8 cellular contexts compared by ENCODE assay signal in the genomic region with DNA sequence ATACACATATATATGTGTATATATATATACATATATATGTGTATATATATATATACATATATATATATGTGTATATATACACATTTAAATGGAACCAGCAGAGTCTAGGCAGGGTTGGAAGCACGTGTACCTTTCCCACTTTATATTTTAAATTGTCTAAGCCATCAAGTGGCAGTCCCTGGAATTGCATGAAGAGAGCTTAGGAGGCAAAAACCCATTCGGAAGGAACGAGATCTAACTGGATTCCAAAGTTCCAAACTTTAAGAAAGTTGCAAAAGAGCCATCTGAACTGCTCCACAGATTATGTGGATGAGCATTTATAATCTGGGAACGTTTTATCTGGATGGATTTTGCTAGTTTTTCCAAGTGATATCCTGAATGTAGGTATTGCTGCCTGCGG.
DNase-seq lines count a peak whose midpoint lies in the region; ATAC-seq, FAIRE-seq and TF ChIP-seq lines count a peak whose summit lies in the region.

No MANE protein-coding gene starts in this region.

- H3K27ac ChIP-seq in cardiac muscle cell, result no peak overlapping the region
- no peak overlapping the region for H3K27ac ChIP-seq in Panc1 (ENCODE audit: low read length)
- no peak overlapping the region for H3K27ac ChIP-seq in esophagus muscularis mucosa (replicated peaks in 1 of 4)
- H3K27ac ChIP-seq in ovary, result no peak overlapping the region

- H3K36me3 ChIP-seq in cardiac muscle cell (no peaks in the 10 kb centered on the region), Panc1 (ENCODE audit: control insufficient read depth, insufficient read depth, low read length) (no peaks in the 10 kb centered on the region), esophagus muscularis mucosa (no peaks in the 10 kb centered on the region), ovary (no peaks in the 10 kb centered on the region)

- no peak for TF ChIP-seq EP300 in esophagus muscularis mucosa (IDR thresholded peaks at IDR 0.05)
- TF ChIP-seq EP300 in ovary (IDR thresholded peaks at IDR 0.05), result no peak

- H3K27me3 ChIP-seq in cardiac muscle cell (no peaks in the 10 kb centered on the region), Panc1 (ENCODE audit: control insufficient read depth, insufficient read depth, low read length) (no peaks in the 10 kb centered on the region), esophagus muscularis mucosa (no peaks in the 10 kb centered on the region), ovary (no peaks in the 10 kb centered on the region)

- TF ChIP-seq POLR2A in esophagus muscularis mucosa (IDR thresholded peaks at IDR 0.05; ENCODE audit: low read depth) (no peak), ovary (IDR thresholded peaks at IDR 0.05) (no peak)

- POLR2A ChIA-PET in Panc1 (lab: Charles Lee), result no interaction called here

- TF ChIP-seq CTCF in cardiac muscle cell (IDR thresholded peaks at IDR 0.05; ENCODE audit: low read depth, low read length) (peak; percentile 59), Panc1 (IDR thresholded peaks at IDR 0.05) (peak; percentile 50), esophagus muscularis mucosa (IDR thresholded peaks at IDR 0.05) (peak; percentile 49 to 70 (median 60)), ovary (IDR thresholded peaks at IDR 0.05) (peak in 2 of 3 donors; percentile 13 to 41)

- 45% methylated on average over 5 of the region's 5 CpGs for WGBS in esophagus muscularis mucosa
- 24 to 36% (median 28%) methylated on average over 5 of the region's 5 CpGs for WGBS in ovary, 3 donors

- H3K4me3 ChIP-seq in cardiac muscle cell (no peak overlapping the region), Panc1 (ENCODE audit: low read depth in 2 of 2, low read length in 2 of 2) (no peak overlapping the region), esophagus muscularis mucosa (no peak overlapping the region), ovary (no peak overlapping the region)

- peak; percentile 47 to 58 for DNase-seq in cardiac muscle cell (ENCODE audit: low read depth in 1 of 2, low spot score in 1 of 2)
- no peak for DNase-seq in cardiac septum (ENCODE audit: low spot score)
- peak; percentile 5 for DNase-seq in Panc1 (ENCODE audit: low read depth, low spot score)
- DNase-seq in esophagus muscularis mucosa (ENCODE audit: extremely low spot score), result no peak
- peak in 1 of 5 donors; percentile 45 for DNase-seq in ovary
- no peak for DNase-seq in frontal cortex (ENCODE audit: low spot score in 2 of 2)
- no peak for DNase-seq in mesenteric fat pad (ENCODE audit: low spot score)

- intact Hi-C loops in cardiac septum (cut with DNase I) (loop anchor here (10.0 kb wide), 1 partner anchor 262 kb away; no protein-coding TSS in a partner anchor), Panc1 (cut with micrococcal nuclease; ENCODE audit: unreplicated experiment) (no loop called here), esophagus muscularis mucosa (cut with DNase I) (no loop called here), ovary (cut with DNase I) (no loop called here)

- H3K4me1 ChIP-seq in cardiac muscle cell (ENCODE audit: low read depth) (peaks cover 28% of the 10 kb centered on the region), Panc1 (ENCODE audit: control insufficient read depth, insufficient read depth, low read length) (no peaks in the 10 kb centered on the region), esophagus muscularis mucosa (peaks cover 11 to 45% (median 44%) of the 10 kb centered on the region in 4 donors), ovary (ENCODE audit: insufficient read depth) (peaks cover 5% of the 10 kb centered on the region)

- in situ Hi-C loops in Panc1 (cut with HindIII; ENCODE audit: low pct_unique_long_range_greater_than_20kb, low sequenced_read_pairs), result no loop called here

- BruUV-seq in Panc1 (replicated peaks; lab: Mats Ljungman, UMichigan), result no TSS peak

- no peak for FAIRE-seq in frontal cortex (lab: Jason Lieb, UNC)

- ATAC-seq in Panc1 (no peak), HG03045 (IDR thresholded peaks at IDR 0.05; ENCODE audit: unreplicated experiment) (no peak)

- H3K9me3 ChIP-seq in cardiac muscle cell (ENCODE audit: low read depth) (no peaks in the 10 kb centered on the region), Panc1 (ENCODE audit: control insufficient read depth, insufficient read depth, low read depth, low read length) (no peaks in the 10 kb centered on the region), esophagus muscularis mucosa (no peaks in the 10 kb centered on the region), ovary (no peaks in the 10 kb centered on the region)

- CTCF ChIA-PET in Panc1 (lab: Charles Lee), result interaction anchor here (0.6 to 0.7 kb wide), 2 partner anchors 256 to 340 kb away, joined by 3 read pairs; no protein-coding TSS in a partner anchor

Comparison
In these comparisons a context has a peak if more than half of its experiments do, and no peak if none do; other contexts are left out.
1. DNase-seq: peak in cardiac muscle cell (2 of 2) and Panc1 (single experiment); none in cardiac septum (single experiment), esophagus muscularis mucosa (single experiment), frontal cortex (0 of 2) and mesenteric fat pad (single experiment).
2. Peak in every context shown above with its lines, with median percentiles within 50 percentile points of each other: CTCF ChIP-seq.